ENCODE assay signal across 1 cellular context in genomic region chr2:231227309-231228162, GRCh38.
TF ChIP-seq lines count a peak whose summit lies in the region.

No MANE protein-coding gene starts in this region.

TF ChIP-seq in endothelial cell of umbilical vein, 7 proteins besides CTCF, POLR2A, EP300 and RAD21:
- TF ChIP-seq EZH2 (IDR thresholded peaks at IDR 0.05; ENCODE audit: borderline replicate concordance, low read depth, low read length, severe bottlenecking), result no peak
- no peak for TF ChIP-seq GATA2 (IDR thresholded peaks at IDR 0.05; ENCODE audit: insufficient read depth, insufficient read length, low read depth, low read length)
- TF ChIP-seq FOS (IDR thresholded peaks at IDR 0.05; ENCODE audit: borderline replicate concordance, insufficient read depth, low read length), result no peak
- no peak for TF ChIP-seq MYC (IDR thresholded peaks at IDR 0.05; ENCODE audit: low read depth, low read length)
- TF ChIP-seq JUN (IDR thresholded peaks at IDR 0.05; ENCODE audit: borderline replicate concordance, insufficient read depth, insufficient read length, low read depth), result no peak
- no peak for TF ChIP-seq POLR2AphosphoS5 (IDR thresholded peaks at IDR 0.05; ENCODE audit: insufficient read depth, low read depth, low read length)
- no peak for TF ChIP-seq MAX (IDR thresholded peaks at IDR 0.05; ENCODE audit: insufficient read depth, insufficient read length)
